2 cellular contexts compared by ENCODE assay signal in the genomic region with DNA sequence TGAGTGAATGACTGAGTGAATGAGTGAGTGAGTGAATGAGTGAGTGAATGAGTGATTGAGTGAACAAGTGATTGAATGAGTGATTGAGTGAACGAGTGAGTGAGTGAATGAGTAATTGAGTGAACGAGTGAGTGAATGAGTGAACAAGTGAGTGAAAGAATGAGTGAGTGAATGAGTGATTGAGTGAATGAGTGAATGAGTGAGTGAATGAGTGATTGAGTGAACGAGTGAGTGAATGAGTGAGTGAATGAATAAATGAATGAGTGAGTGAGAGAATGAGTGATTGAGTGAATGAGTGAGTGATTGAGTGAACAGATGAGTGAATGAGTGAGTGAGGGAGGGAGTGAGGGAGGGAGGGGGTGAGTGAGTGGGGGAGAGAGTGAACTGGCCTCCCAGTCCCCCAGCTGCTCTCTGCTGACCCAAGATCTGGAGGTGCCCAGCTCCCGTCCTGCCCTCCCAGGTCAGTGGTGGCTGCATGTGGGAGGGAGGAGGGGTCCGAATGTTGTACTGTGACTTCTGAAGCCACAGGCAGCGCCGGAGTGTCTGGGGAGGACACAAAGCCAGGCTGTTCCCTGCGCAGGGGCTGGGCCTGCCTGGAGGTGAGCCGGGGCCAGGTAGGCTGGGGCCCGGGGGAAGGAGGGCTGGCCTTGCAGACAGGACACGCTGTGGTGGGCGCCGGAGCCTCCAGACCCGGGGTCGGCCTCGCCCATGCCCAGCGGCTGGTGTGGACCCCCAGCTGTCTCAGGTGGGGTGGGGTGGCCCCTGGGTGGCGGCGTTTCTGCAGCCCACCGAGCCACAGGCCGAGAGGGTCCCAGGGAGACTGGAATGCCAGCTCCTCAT.
TF ChIP-seq lines count a peak whose summit lies in the region.

No MANE protein-coding gene starts in this region.

TF ChIP-seq in HepG2, 621 proteins besides CTCF, POLR2A, EP300 and RAD21 (continues in another document):
- TF ChIP-seq HDAC2 (CRISPR knock-in tag; IDR thresholded peaks at IDR 0.05): peak; percentile 74; the same call in 1 of the 2 replicates
- TF ChIP-seq, protein P1, sequence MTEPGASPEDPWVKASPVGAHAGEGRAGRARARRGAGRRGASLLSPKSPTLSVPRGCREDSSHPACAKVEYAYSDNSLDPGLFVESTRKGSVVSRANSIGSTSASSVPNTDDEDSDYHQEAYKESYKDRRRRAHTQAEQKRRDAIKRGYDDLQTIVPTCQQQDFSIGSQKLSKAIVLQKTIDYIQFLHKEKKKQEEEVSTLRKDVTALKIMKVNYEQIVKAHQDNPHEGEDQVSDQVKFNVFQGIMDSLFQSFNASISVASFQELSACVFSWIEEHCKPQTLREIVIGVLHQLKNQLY (CRISPR knock-in tag; IDR thresholded peaks at IDR 0.05): no peak
- TF ChIP-seq, protein P2, sequence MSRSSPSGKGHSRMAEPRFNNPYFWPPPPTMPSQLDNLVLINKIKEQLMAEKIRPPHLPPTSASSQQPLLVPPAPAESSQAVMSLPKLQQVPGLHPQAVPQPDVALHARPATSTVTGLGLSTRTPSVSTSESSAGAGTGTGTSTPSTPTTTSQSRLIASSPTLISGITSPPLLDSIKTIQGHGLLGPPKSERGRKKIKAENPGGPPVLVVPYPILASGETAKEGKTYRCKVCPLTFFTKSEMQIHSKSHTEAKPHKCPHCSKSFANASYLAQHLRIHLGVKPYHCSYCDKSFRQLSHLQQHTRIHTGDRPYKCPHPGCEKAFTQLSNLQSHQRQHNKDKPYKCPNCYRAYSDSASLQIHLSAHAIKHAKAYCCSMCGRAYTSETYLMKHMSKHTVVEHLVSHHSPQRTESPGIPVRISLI (CRISPR knock-in tag; IDR thresholded peaks at IDR 0.05; ENCODE audit: borderline replicate concordance): no peak
- TF ChIP-seq, protein P3, sequence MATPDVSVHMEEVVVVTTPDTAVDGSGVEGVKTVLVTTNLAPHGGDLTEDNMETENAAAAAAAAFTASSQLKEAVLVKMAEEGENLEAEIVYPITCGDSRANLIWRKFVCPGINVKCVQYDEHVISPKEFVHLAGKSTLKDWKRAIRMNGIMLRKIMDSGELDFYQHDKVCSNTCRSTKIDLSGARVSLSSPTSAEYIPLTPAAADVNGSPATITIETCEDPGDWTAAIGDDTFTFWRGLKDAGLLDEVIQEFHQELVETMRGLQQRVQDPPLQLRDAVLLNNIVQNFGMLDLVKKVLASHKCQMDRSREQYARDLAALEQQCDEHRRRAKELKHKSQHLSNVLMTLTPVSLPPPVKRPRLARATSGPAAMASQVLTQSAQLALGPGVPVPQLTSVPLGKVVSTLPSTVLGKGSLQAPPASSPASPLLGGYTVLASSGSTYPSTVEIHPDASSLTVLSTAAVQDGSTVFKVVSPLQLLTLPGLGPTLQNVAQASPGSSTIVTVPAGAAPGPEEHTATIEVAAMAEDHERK (CRISPR knock-in tag; IDR thresholded peaks at IDR 0.05; ENCODE audit: low read depth): no peak
- TF ChIP-seq ZNF224 (CRISPR knock-in tag; IDR thresholded peaks at IDR 0.05): no peak
- 0 out of 2 replicates have a peak, but pooled peaks have one; percentile 37 for TF ChIP-seq ZNF777 (CRISPR knock-in tag; IDR thresholded peaks at IDR 0.05)
- no peak for TF ChIP-seq DNMT1 (CRISPR knock-in tag; IDR thresholded peaks at IDR 0.05)
- TF ChIP-seq CHD4 (IDR thresholded peaks at IDR 0.05; ENCODE audit: borderline replicate concordance, low read length): peak; percentile 63; the same call in 1 of the 2 replicates
- TF ChIP-seq, protein P4, sequence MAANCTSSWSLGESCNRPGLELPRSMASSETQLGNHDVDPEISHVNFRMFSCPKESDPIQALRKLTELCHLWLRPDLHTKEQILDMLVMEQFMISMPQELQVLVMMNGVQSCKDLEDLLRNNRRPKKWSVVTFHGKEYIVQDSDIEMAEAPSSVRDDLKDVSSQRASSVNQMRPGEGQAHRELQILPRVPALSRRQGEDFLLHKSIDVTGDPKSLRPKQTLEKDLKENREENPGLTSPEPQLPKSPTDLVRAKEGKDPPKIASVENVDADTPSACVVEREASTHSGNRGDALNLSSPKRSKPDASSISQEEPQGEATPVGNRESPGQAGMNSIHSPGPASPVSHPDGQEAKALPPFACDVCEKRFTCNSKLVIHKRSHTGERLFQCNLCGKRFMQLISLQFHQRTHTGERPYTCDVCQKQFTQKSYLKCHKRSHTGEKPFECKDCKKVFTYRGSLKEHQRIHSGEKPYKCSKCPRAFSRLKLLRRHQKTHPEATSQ (CRISPR knock-in tag; IDR thresholded peaks at IDR 0.05; ENCODE audit: borderline replicate concordance): no peak
- no peak for TF ChIP-seq SOX13 (IDR thresholded peaks at IDR 0.05)
- TF ChIP-seq SOX13 (CRISPR knock-in tag; conservative IDR thresholded peaks at IDR 0.05 in 1 of 2, IDR thresholded peaks at IDR 0.05 in 1 of 2): peak in 1 of 2 experiments; percentile 62; a peak in 1 of 4 replicates
- TF ChIP-seq ZNF180 (CRISPR knock-in tag; IDR thresholded peaks at IDR 0.05; ENCODE audit: borderline replicate concordance, low read depth): no peak
- no peak for TF ChIP-seq ZNF251 (CRISPR knock-in tag; IDR thresholded peaks at IDR 0.05)
- TF ChIP-seq AGO2 (optimal IDR thresholded peaks at IDR 0.05; ENCODE audit: low read depth, low read length): no peak
- peak; percentile 41; the same call in 1 of the 2 replicates for TF ChIP-seq ZBTB20 (CRISPR knock-in tag; IDR thresholded peaks at IDR 0.05; ENCODE audit: borderline replicate concordance, low read depth)
- TF ChIP-seq, protein P5, sequence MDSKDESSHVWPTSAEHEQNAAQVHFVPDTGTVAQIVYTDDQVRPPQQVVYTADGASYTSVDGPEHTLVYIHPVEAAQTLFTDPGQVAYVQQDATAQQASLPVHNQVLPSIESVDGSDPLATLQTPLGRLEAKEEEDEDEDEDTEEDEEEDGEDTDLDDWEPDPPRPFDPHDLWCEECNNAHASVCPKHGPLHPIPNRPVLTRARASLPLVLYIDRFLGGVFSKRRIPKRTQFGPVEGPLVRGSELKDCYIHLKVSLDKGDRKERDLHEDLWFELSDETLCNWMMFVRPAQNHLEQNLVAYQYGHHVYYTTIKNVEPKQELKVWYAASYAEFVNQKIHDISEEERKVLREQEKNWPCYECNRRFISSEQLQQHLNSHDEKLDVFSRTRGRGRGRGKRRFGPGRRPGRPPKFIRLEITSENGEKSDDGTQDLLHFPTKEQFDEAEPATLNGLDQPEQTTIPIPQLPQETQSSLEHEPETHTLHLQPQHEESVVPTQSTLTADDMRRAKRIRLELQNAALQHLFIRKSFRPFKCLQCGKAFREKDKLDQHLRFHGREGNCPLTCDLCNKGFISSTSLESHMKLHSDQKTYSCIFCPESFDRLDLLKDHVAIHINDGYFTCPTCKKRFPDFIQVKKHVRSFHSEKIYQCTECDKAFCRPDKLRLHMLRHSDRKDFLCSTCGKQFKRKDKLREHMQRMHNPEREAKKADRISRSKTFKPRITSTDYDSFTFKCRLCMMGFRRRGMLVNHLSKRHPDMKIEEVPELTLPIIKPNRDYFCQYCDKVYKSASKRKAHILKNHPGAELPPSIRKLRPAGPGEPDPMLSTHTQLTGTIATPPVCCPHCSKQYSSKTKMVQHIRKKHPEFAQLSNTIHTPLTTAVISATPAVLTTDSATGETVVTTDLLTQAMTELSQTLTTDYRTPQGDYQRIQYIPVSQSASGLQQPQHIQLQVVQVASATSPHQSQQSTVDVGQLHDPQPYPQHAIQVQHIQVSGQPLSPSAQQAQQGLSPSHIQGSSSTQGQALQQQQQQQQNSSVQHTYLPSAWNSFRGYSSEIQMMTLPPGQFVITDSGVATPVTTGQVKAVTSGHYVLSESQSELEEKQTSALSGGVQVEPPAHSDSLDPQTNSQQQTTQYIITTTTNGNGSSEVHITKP (CRISPR knock-in tag; IDR thresholded peaks at IDR 0.05; ENCODE audit: low read depth): no peak
- 0 out of 2 replicates have a peak, but pooled peaks have one; percentile 52 for TF ChIP-seq MYNN (CRISPR knock-in tag; IDR thresholded peaks at IDR 0.05; ENCODE audit: low read depth)
- TF ChIP-seq PAWR (CRISPR knock-in tag; IDR thresholded peaks at IDR 0.05; ENCODE audit: borderline replicate concordance): no peak
- TF ChIP-seq ZNF737 (CRISPR knock-in tag; IDR thresholded peaks at IDR 0.05; ENCODE audit: borderline replicate concordance): no peak

TF ChIP-seq in GM12891, 5 proteins besides CTCF, POLR2A, EP300 and RAD21:
- TF ChIP-seq PAX5 (IDR thresholded peaks at IDR 0.05; ENCODE audit: insufficient read depth, low read length, severe bottlenecking): no peak
- no peak for TF ChIP-seq POLR2AphosphoS5 (IDR thresholded peaks at IDR 0.05; ENCODE audit: low read depth, low read length)
- TF ChIP-seq SPI1 (IDR thresholded peaks at IDR 0.05; ENCODE audit: low read depth, low read length): no peak
- no peak for TF ChIP-seq TAF1 (IDR thresholded peaks at IDR 0.05; ENCODE audit: low read depth, low read length)
- TF ChIP-seq POU2F2 (IDR thresholded peaks at IDR 0.05; ENCODE audit: low read depth, low read length): no peak
